ENCODE assay signal across 11 cellular contexts in genomic region chr11:44304091-44305084, GRCh38. TPM values are rescaled to one million over a fixed set of nuclear protein-coding genes. Genes with fewer than 3 reads are reported as not detected.
A peak's percentile ranks its signal among the peaks of the same experiment; 100 is the strongest.
DNase-seq lines count a peak whose midpoint lies in the region; ATAC-seq, FAIRE-seq and TF ChIP-seq lines count a peak whose summit lies in the region.
"Had no signal": no experiment of that assay in that cellular context is flagged by ENCODE, and none has a peak within 500 bp of the region (broad histone marks: within the 10 kb centered on the region; RNA-seq: fewer than 3 reads in every experiment).

No MANE protein-coding gene starts in this region.

- H3K4me2 ChIP-seq in keratinocyte (ENCODE audit: control insufficient read depth, extremely low read depth, insufficient read depth, low read depth, low read length), result peak overlapping the region; percentile 82

- TF ChIP-seq POLR2A in spleen (IDR thresholded peaks at IDR 0.05), result no peak

- intact Hi-C loops in spleen (cut with DNase I; ENCODE audit: low total_unique reads), result no loop called here

- no peak for FAIRE-seq in keratinocyte (lab: Jason Lieb, UNC)
- FAIRE-seq: pancreas had no signal

- H3K27me3 Mint-ChIP-seq in activated CD4-positive, alpha-beta T cell treated with anti-CD3 and anti-CD28 coated beads, Interleukin-2, amount 10 ng/mL, durations not matched to agents 7 days and 5 days, result peaks cover 82% of the 10 kb centered on the region

- H3K4me3 ChIP-seq in WERI-Rb-1 (ENCODE audit: low read depth, low read length), result no peak overlapping the region
- H3K4me3 ChIP-seq in keratinocyte (ENCODE audit: control insufficient read depth in 2 of 3, extremely low read depth in 1 of 3, insufficient read depth in 2 of 3, low read depth in 1 of 3, low read length in 3 of 3), result peak overlapping the region in 1 of 3 experiments; percentile 10
- H3K4me3 ChIP-seq in spleen, result peak overlapping the region in 6 of 8 donors; percentile 19 to 82 (median 43)

- H3K4me1 Mint-ChIP-seq in activated CD4-positive, alpha-beta T cell treated with anti-CD3 and anti-CD28 coated beads, Interleukin-2, amount 10 ng/mL, durations not matched to agents 7 days and 5 days, result peaks cover 17% of the 10 kb centered on the region

- H3K9me1 ChIP-seq in keratinocyte (ENCODE audit: control insufficient read depth, extremely low read depth, insufficient read depth, low read length), result no peaks in the 10 kb centered on the region

- H3K4me1 ChIP-seq in keratinocyte (ENCODE audit: control insufficient read depth, extremely low read depth, insufficient read depth, low read length) (peaks cover 9% of the 10 kb centered on the region), spleen (peaks cover 11 to 46% (median 35%) of the 10 kb centered on the region in 6 donors)

- no peaks in the 10 kb centered on the region for H3K9me3 ChIP-seq in WERI-Rb-1 (ENCODE audit: severe bottlenecking)
- H3K9me3 ChIP-seq in keratinocyte (ENCODE audit: control insufficient read depth, low read depth, low read length), result no peaks in the 10 kb centered on the region
- H3K9me3 ChIP-seq in spleen, result no peaks in the 10 kb centered on the region
- H3K9me3 ChIP-seq: pancreas had no signal

- H3K79me2 ChIP-seq in keratinocyte (ENCODE audit: control insufficient read depth, insufficient read depth, low read length), result no peaks in the 10 kb centered on the region

- peaks cover 4% of the 10 kb centered on the region for H4K20me1 ChIP-seq in keratinocyte (ENCODE audit: control insufficient read depth, extremely low read depth, insufficient read depth, low read length)

- POLR2A ChIA-PET in activated CD4-positive, alpha-beta T cell treated with anti-CD3 and anti-CD28 coated beads, Interleukin-2, amount 10 ng/mL, durations not matched to agents 7 days and 5 days (lab: Charles Lee), result no interaction called here

- H3K36me3 ChIP-seq in WERI-Rb-1, result no peaks in the 10 kb centered on the region
- no peaks in the 10 kb centered on the region for H3K36me3 ChIP-seq in keratinocyte (ENCODE audit: control insufficient read depth in 2 of 2, extremely low read depth in 1 of 2, insufficient read depth in 2 of 2, low read length in 2 of 2)
- H3K36me3 ChIP-seq in spleen, result no peaks in the 10 kb centered on the region
- H3K36me3 ChIP-seq: pancreas had no signal

- no peak overlapping the region for H2AFZ ChIP-seq in keratinocyte (ENCODE audit: control insufficient read depth, low read length)

- 4 to 22% (median 7%) methylated on average over 55 to 73 of the region's 73 CpGs for WGBS in spleen, 5 donors

- H3K27me3 ChIP-seq in WERI-Rb-1 (ENCODE audit: insufficient read depth, low read depth, severe bottlenecking) (peaks cover 97% of the 10 kb centered on the region), keratinocyte (ENCODE audit: control insufficient read depth, extremely low read depth, insufficient read depth, low read length) (peaks cover 88% of the 10 kb centered on the region), spleen (replicated peaks in 1 of 7) (peaks cover 0 to 100% (median 70%) of the 10 kb centered on the region in 7 donors)

- H3K9me3 Mint-ChIP-seq in activated CD4-positive, alpha-beta T cell treated with anti-CD3 and anti-CD28 coated beads, Interleukin-2, amount 10 ng/mL, durations not matched to agents 7 days and 5 days, result no peaks in the 10 kb centered on the region

- H3K9ac ChIP-seq in keratinocyte (ENCODE audit: control insufficient read depth, extremely low read depth, insufficient read depth, low read length), result no peak overlapping the region

- CTCF ChIA-PET in activated CD4-positive, alpha-beta T cell treated with anti-CD3 and anti-CD28 coated beads, Interleukin-2, amount 10 ng/mL, durations not matched to agents 7 days and 5 days (lab: Charles Lee), result interaction anchor here (1.0 kb wide), 1 partner anchor 9 kb away, joined by 3 read pairs; no protein-coding TSS in a partner anchor

- no peak for DNase-seq in activated CD4-positive, alpha-beta T cell treated with anti-CD3 and anti-CD28 coated beads, Interleukin-2, amount 10 ng/mL, durations not matched to agents 7 days and 5 days
- DNase-seq in activated CD4-positive, alpha-beta T cell treated with anti-CD3 and anti-CD28 coated beads for 1 hour, result no peak
- peak; percentile 27 for DNase-seq in WERI-Rb-1
- no peak for DNase-seq in keratinocyte (ENCODE audit: low read depth, low spot score)
- no peak for DNase-seq in spleen
- no peak for DNase-seq in NAMALWA (ENCODE audit: low spot score)
- DNase-seq: activated CD4-positive, CD25-positive, alpha-beta regulatory T cell treated with anti-CD3 and anti-CD28 coated beads, Interleukin-2, amount 50 U/mL, for 72 hours; NCI-H1048; pancreas had no signal

- peak overlapping the region; percentile 81 for H3K4me3 Mint-ChIP-seq in activated CD4-positive, alpha-beta T cell treated with anti-CD3 and anti-CD28 coated beads, Interleukin-2, amount 10 ng/mL, durations not matched to agents 7 days and 5 days

- H3K36me3 Mint-ChIP-seq in activated CD4-positive, alpha-beta T cell treated with anti-CD3 and anti-CD28 coated beads, Interleukin-2, amount 10 ng/mL, durations not matched to agents 7 days and 5 days (ENCODE audit: low read depth), result peaks cover 1% of the 10 kb centered on the region

- peak overlapping the region; percentile 25 for H3K27ac Mint-ChIP-seq in activated CD4-positive, alpha-beta T cell treated with anti-CD3 and anti-CD28 coated beads, Interleukin-2, amount 10 ng/mL, durations not matched to agents 7 days and 5 days

- dilution Hi-C loops in keratinocyte (cut with MboI; ENCODE audit: extremely low pct_ligation_motif_present, low sequenced_read_pairs), result no loop called here

- no peak for ATAC-seq in GM21515 (IDR thresholded peaks at IDR 0.05; ENCODE audit: unreplicated experiment)
- no peak for ATAC-seq in GM18517 (IDR thresholded peaks at IDR 0.05; ENCODE audit: unreplicated experiment)

- TF ChIP-seq CTCF in WERI-Rb-1 (IDR thresholded peaks at IDR 0.05; ENCODE audit: low read depth, low read length) (no peak), keratinocyte (optimal IDR thresholded peaks at IDR 0.05 in 1 of 3, IDR thresholded peaks at IDR 0.05 in 1 of 3, conservative IDR thresholded peaks at IDR 0.05 in 1 of 3; ENCODE audit: extremely low read depth in 1 of 3, insufficient read depth in 2 of 3, low read length in 3 of 3) (no peak), spleen (IDR thresholded peaks at IDR 0.05 in 8 of 11, conservative IDR thresholded peaks at IDR 0.05 in 3 of 11) (no peak)

- no peak overlapping the region for H3K27ac ChIP-seq in WERI-Rb-1
- H3K27ac ChIP-seq in keratinocyte (ENCODE audit: control insufficient read depth, insufficient read depth, low read length), result no peak overlapping the region
- no peak overlapping the region for H3K27ac ChIP-seq in spleen
- H3K27ac ChIP-seq: pancreas had no signal

RNA-seq across cellular contexts. Expression of gene ALX4, which starts 5.6 kb away (rescaled TPM):
- total RNA-seq in activated CD4-positive, alpha-beta T cell treated with anti-CD3 and anti-CD28 coated beads, Interleukin-2, amount 10 ng/mL, durations not matched to agents 7 days and 5 days, result not detected
- 0.02 TPM in 1 of 3 replicates, not detected in the others for polyA plus RNA-seq in keratinocyte
- not detected for polyA plus RNA-seq in keratinocyte (2011; ENCODE audit: low read depth)
- polyA plus RNA-seq in keratinocyte (2011; cell fraction: cytosol; rRNA removed), result 0.01 TPM in 1 of 2 replicates, not detected in the other
- polyA plus RNA-seq in keratinocyte (2011; cell fraction: nucleus; rRNA removed), result 0.03 TPM in 1 of 2 replicates, not detected in the other
- 0.16 TPM in 1 of 2 replicates, not detected in the other for polyA plus RNA-seq in keratinocyte (2012; ENCODE audit: low replicate concordance)
- polyA minus RNA-seq in keratinocyte, result not detected in 3 replicates
- not detected for polyA minus RNA-seq in keratinocyte (2011; cell fraction: cytosol; rRNA and poly(A)+ RNA removed)
- 0.11 TPM in 1 of 2 replicates, not detected in the other for polyA minus RNA-seq in keratinocyte (2011; cell fraction: nucleus; rRNA and poly(A)+ RNA removed)
- total RNA-seq in spleen, result under 1 TPM in 1 of 7 donors, not detected in 6; 0.11 TPM
- polyA plus RNA-seq in spleen, result not detected
